19 cellular contexts compared by ENCODE assay signal in genomic region chr1:43009274-43009673, GRCh38. TPM values are rescaled to one million over a fixed set of nuclear protein-coding genes. Genes with fewer than 3 reads are reported as not detected.
DNase-seq lines count a peak whose midpoint lies in the region; ATAC-seq, FAIRE-seq and TF ChIP-seq lines count a peak whose summit lies in the region.
"Had no signal": no experiment of that assay in that cellular context is flagged by ENCODE, and none has a peak within 500 bp of the region (broad histone marks: within the 10 kb centered on the region; RNA-seq: fewer than 3 reads in every experiment).

No MANE protein-coding gene starts in this region.

- H3K18ac ChIP-seq in trophoblast cell (ENCODE audit: low read length) = no peak overlapping the region

- intact Hi-C loops in K562 (cut with micrococcal nuclease) = loop anchor here (2.0 kb wide), 1 partner anchor 46 kb away; no protein-coding TSS in a partner anchor

- no peak overlapping the region for H2AK5ac ChIP-seq in trophoblast cell (ENCODE audit: low read length)

- no peak overlapping the region for H3K4me2 ChIP-seq in K562 (ENCODE audit: insufficient read depth, low read length)
- no peak overlapping the region for H3K4me2 ChIP-seq in trophoblast cell (ENCODE audit: low read length)

- TF ChIP-seq EP300 in K562 (IDR thresholded peaks at IDR 0.05; ENCODE audit: low read length) = peak; percentile 50; the same call in 1 of the 2 replicates

- H4K8ac ChIP-seq in trophoblast cell (ENCODE audit: low read depth, low read length) = no peak overlapping the region

- H4K12ac ChIP-seq in trophoblast cell (ENCODE audit: low read depth, low read length) = no peak overlapping the region

- H4K91ac ChIP-seq in trophoblast cell (ENCODE audit: low read depth, low read length) = no peak overlapping the region

- no peak overlapping the region for H2BK12ac ChIP-seq in trophoblast cell (ENCODE audit: low read length)

- 7% methylated on average over 2 of the region's 2 CpGs for WGBS in K562 (ENCODE audit: insufficient coverage, low coverage, missing lambda C conversion rate)
- no CpG with 5 or more reads among the region's 2 CpGs for WGBS in trophoblast cell (ENCODE audit: extremely low coverage, insufficient coverage, insufficient read length)

- H3K9me3 ChIP-seq in K562 (replicated peaks; ENCODE audit: control insufficient read depth, insufficient read depth, low read depth, low read length) = no peaks in the 10 kb centered on the region
- H3K9me3 ChIP-seq in trophoblast cell (ENCODE audit: insufficient read depth, low read depth, low read length) = no peaks in the 10 kb centered on the region
- H3K9me3 ChIP-seq: left lung, Peyer's patch, stomach had no signal

- POLR2A ChIA-PET in K562 (lab: Yijun Ruan, JAX) = interaction anchor here (0.7 to 1.6 kb wide), 4 partner anchors 10 to 73 kb away, joined by 3 to 6 read pairs (median 4); no protein-coding TSS in a partner anchor

- no peak overlapping the region for H2BK5ac ChIP-seq in trophoblast cell (ENCODE audit: low read depth, low read length, poor library complexity)

- no peak overlapping the region for H3K14ac ChIP-seq in trophoblast cell (ENCODE audit: low read length)

- H2AFZ ChIP-seq in K562 (ENCODE audit: low read depth, low read length) (peak overlapping the region; percentile 37), trophoblast cell (ENCODE audit: insufficient read depth, low read length, poor library complexity) (no peak overlapping the region)

- TF ChIP-seq CTCF in K562 (IDR thresholded peaks at IDR 0.05 in 2 of 3, conservative IDR thresholded peaks at IDR 0.05 in 1 of 3; ENCODE audit: insufficient read depth in 2 of 3, low read depth in 1 of 3, low read length in 3 of 3) = no peak

- H3K79me2 ChIP-seq in K562 (ENCODE audit: control insufficient read depth, insufficient read depth, low read length) (no peaks in the 10 kb centered on the region), trophoblast cell (ENCODE audit: control insufficient read depth, insufficient read depth, low read length, poor library complexity) (peaks cover 22% of the 10 kb centered on the region)

- TF ChIP-seq RAD21 in K562 (CRISPR knock-in tag; conservative IDR thresholded peaks at IDR 0.05 in 1 of 2, IDR thresholded peaks at IDR 0.05 in 1 of 2) = no peak

- CTCF ChIA-PET in K562 (lab: Yijun Ruan, JAX; ENCODE audit: low intra/inter-chr PET ratio) = no interaction called here

- H2BK120ac ChIP-seq in trophoblast cell (ENCODE audit: insufficient read depth, low read length, poor library complexity) = no peak overlapping the region

- no peaks in the 10 kb centered on the region for H3K9me1 ChIP-seq in K562 (ENCODE audit: control insufficient read depth, insufficient read depth, low read length)

- H3K27ac ChIP-seq in K562 (ENCODE audit: extremely low read depth, low read depth, low read length) (peak overlapping the region; percentile 51; the same call in 1 of the 3 replicates), trophoblast cell (ENCODE audit: low read depth, low read length) (peak overlapping the region; percentile 97)
- H3K27ac ChIP-seq: 22Rv1, left lung, Peyer's patch, stomach had no signal

- no peak for FAIRE-seq in K562 (lab: Jason Lieb, UNC)
- FAIRE-seq: G401.6 had no signal

- peaks cover 38 to 49% of the 10 kb centered on the region in 2 experiments for H3K4me1 ChIP-seq in K562 (replicated peaks in 1 of 2; ENCODE audit: control insufficient read depth in 2 of 2, insufficient read depth in 2 of 2, low read length in 2 of 2)
- H3K4me1 ChIP-seq in trophoblast cell (ENCODE audit: control insufficient read depth in 1 of 2, insufficient read depth in 2 of 2, low read length in 2 of 2) = peaks cover 36 to 46% of the 10 kb centered on the region in 2 experiments
- H3K4me1 ChIP-seq: left lung, Peyer's patch had no signal

- H3K23ac ChIP-seq in trophoblast cell (ENCODE audit: low read length) = no peak overlapping the region

- TF ChIP-seq POLR2A in K562 (conservative IDR thresholded peaks at IDR 0.05) = no peak

- in situ Hi-C loops in K562 (cut with MboI) = no loop called here

- H3K36me3 ChIP-seq in K562 (ENCODE audit: control insufficient read depth, insufficient read depth, low read length) (no peaks in the 10 kb centered on the region), trophoblast cell (ENCODE audit: control insufficient read depth in 1 of 2, insufficient read depth in 2 of 2, low read length in 2 of 2) (no peaks in the 10 kb centered on the region)
- H3K36me3 ChIP-seq: left lung, Peyer's patch, stomach had no signal

- ATAC-seq in K562 = peak; percentile 49
- ATAC-seq in HG03039 (IDR thresholded peaks at IDR 0.05; ENCODE audit: unreplicated experiment) = no peak
- ATAC-seq: activated T-cell treated with anti-CD3 and anti-CD28 coated beads, Interleukin-2, amount 50 U/mL, for 4 hours; CD8-positive, alpha-beta T cell; left lung; T-helper 17 cell had no signal

- H3K79me1 ChIP-seq in trophoblast cell (ENCODE audit: low read length) = peaks cover 58% of the 10 kb centered on the region

- H3K9ac ChIP-seq in K562 (ENCODE audit: insufficient read depth in 1 of 2, low read depth in 2 of 2, low read length in 2 of 2) (no peak overlapping the region), trophoblast cell (ENCODE audit: low read length) (no peak overlapping the region)

- H3K27me3 ChIP-seq in K562 (ENCODE audit: control insufficient read depth in 2 of 2, insufficient read depth in 2 of 2, low read length in 2 of 2) = peaks cover 5 to 10% of the 10 kb centered on the region in 2 experiments; a peak in 1 of 5 replicates
- H3K27me3 ChIP-seq in trophoblast cell (ENCODE audit: insufficient read depth, low read length) = no peaks in the 10 kb centered on the region
- H3K27me3 ChIP-seq: Peyer's patch had no signal

- BruUV-seq in K562 (replicated peaks; lab: Mats Ljungman, UMichigan) = no TSS peak

- no peak overlapping the region for H3K4ac ChIP-seq in trophoblast cell (ENCODE audit: low read depth, low read length)

- DNase-seq in DMS153 (lab: John Stamatoyannopoulos, UW) (peak; percentile 23), DMS153 treated with DMSO at 0.1 percent for 48 hours (lab: John Stamatoyannopoulos, UW; ENCODE audit: unreplicated experiment) (no peak), NCI-H748 (lab: John Stamatoyannopoulos, UW; ENCODE audit: unreplicated experiment) (peak; percentile 73), K562 (ENCODE audit: extremely low read depth in 1 of 4, low spot score in 3 of 4) (peak in 2 of 4 experiments; percentile 53), trophoblast cell (no peak), superior temporal gyrus (ENCODE audit: extremely low spot score) (no peak), DMS79 treated with DMSO at 0.1 percent for 48 hours (lab: John Stamatoyannopoulos, UW) (no peak)
- DNase-seq: activated CD4-positive, alpha-beta T cell treated with anti-CD3 and anti-CD28 coated beads, Interleukin-2, amount 10 ng/mL, durations not matched to agents 24 days and 14 days; activated T-cell treated with anti-CD3 and anti-CD28 coated beads, Interleukin-2, amount 50 U/mL, for 4 hours; CD8-positive, alpha-beta T cell; effector CD8-positive, alpha-beta T cell; left lung; NCI-H1105 treated with DMSO at 0.1 percent for 48 hours; Peyer's patch; stomach; T-helper 17 cell had no signal

- H3K4me3 ChIP-seq in K562 = no peak overlapping the region
- H3K4me3 ChIP-seq in trophoblast cell (ENCODE audit: low read depth, low read length) = no peak overlapping the region
- H3K4me3 ChIP-seq: left lung, Peyer's patch, stomach had no signal

- H4K20me1 ChIP-seq in K562 (replicated peaks; ENCODE audit: control insufficient read depth, insufficient read depth, low read length) = no peaks in the 10 kb centered on the region

TF ChIP-seq in K562, 482 proteins besides CTCF, POLR2A, EP300 and RAD21 (continues in another document):
- TF ChIP-seq CBX3 (IDR thresholded peaks at IDR 0.05; ENCODE audit: borderline replicate concordance in 1 of 2, low read length in 2 of 2) = no peak
- no peak for TF ChIP-seq MXD1 (CRISPR knock-in tag; IDR thresholded peaks at IDR 0.05; ENCODE audit: borderline replicate concordance, poor library complexity, severe bottlenecking)
- TF ChIP-seq GABPA (tag; conservative IDR thresholded peaks at IDR 0.05; ENCODE audit: low read depth) = 0 out of 2 replicates have a peak, but pooled peaks have one; percentile 24

RNA-seq across cellular contexts. Expression of gene SLC2A1, which starts 50.6 kb away (rescaled TPM):
- 278 and 566 TPM in 2 replicates for total RNA-seq in K562 (2011; cell fraction: chromatin; rRNA removed; ENCODE audit: low replicate concordance)
- 420 and 508 TPM in 2 replicates for total RNA-seq in K562 (2011; cell fraction: nucleolus; rRNA removed)
- 435 and 495 TPM in 2 replicates for total RNA-seq in K562 (2011; cell fraction: nucleoplasm; rRNA removed)
- total RNA-seq in K562 (2014; rRNA removed) (93.1 and 145 TPM in 2 replicates), K562 (2014; rRNA removed; fragmentation: Illumina TruSeq; extraction: Trizol) (39.4 and 42.8 TPM in 2 replicates), K562 (2015; rRNA removed; fragmentation: Illumina TruSeq; extraction: Trizol) (34.9 and 37.4 TPM in 2 replicates), K562 (2021) (141 and 153 TPM in 2 replicates)
- polyA plus RNA-seq in K562 (2011; rRNA removed) (53.4 and 142 TPM in 2 replicates), K562 (2014; fragmentation: Illumina TruSeq; extraction: Trizol) (73.4 and 73.6 TPM in 2 replicates), K562 (2014; fragmentation: Nextera tagmentation; extraction: Ambion mirVana) (10 to 100 TPM; 12.6 to 22.9 TPM), K562 (2014; rRNA removed) (48.0 and 52.8 TPM in 2 replicates)
- polyA plus RNA-seq in K562 (2011; cell fraction: cytosol; rRNA removed) = 95.7 and 144 TPM in 2 replicates
- polyA plus RNA-seq in K562 (2011; cell fraction: nucleus; rRNA removed) = 174 and 230 TPM in 2 replicates
- 54.8 and 81.2 TPM in 2 replicates for polyA plus RNA-seq in K562 (2012)
- polyA minus RNA-seq in K562 (2011; rRNA and poly(A)+ RNA removed) = 56.6 and 73.8 TPM in 2 replicates
- 98.1 and 111 TPM in 2 replicates for polyA minus RNA-seq in K562 (2011; cell fraction: cytosol; rRNA and poly(A)+ RNA removed)
- polyA minus RNA-seq in K562 (2011; cell fraction: nucleus; rRNA and poly(A)+ RNA removed) = 86.4 and 99.1 TPM in 2 replicates
- 1,633 and 1,681 TPM in 2 replicates for polyA plus RNA-seq in trophoblast cell (2013)

Comparison
In these comparisons a context has a peak if more than half of its experiments do, and no peak if none do; other contexts are left out.
1. DNase-seq: peak in DMS153 (single experiment) and NCI-H748 (single experiment); none in DMS153 treated with DMSO at 0.1 percent for 48 hours (single experiment), trophoblast cell (0 of 2), superior temporal gyrus (single experiment) and DMS79 treated with DMSO at 0.1 percent for 48 hours (single experiment).